Comparison of ENCODE assay signal across 8 cellular contexts in the genomic region with DNA sequence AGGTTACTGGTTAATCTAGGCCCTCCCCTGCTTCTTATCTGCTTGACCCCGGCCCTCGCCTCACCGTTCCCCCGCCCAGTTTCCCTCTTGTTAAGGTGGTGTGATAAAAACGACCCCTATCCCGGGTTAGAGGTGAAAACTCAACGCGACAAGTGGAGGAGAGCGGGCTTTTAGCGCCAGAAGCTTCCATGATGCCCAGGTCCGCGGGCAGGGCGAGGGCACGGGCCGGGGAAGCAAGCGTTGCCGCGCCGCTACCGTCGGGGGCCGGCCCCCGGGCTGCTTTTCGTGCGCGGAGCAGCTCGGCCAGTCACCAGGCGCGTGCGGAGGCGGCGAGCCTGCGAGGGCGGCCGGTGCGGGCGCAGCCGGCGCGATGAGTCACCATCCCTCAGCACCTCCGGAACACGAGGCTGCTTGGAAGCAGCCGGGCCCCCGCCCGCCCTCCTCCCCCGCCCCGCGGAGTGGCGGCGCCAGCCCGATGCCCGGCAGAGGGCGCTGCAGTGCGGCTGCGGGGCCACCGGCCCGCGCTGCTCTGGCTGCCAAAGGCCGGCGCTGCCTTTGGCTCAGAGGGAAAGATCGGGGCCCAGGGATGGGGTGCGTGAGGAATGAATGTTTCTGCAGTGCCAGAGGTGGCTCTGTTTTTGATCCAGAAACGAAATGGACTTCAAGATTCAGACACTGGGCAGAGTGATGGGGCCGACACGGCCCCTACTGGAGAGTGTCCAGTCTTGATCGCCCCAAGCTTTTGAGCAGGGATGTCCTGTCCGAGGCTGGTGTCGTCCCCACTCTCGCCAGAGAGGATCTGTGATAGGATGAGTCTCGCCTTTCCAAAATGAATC.
DNase-seq lines count a peak whose midpoint lies in the region; ATAC-seq and TF ChIP-seq lines count a peak whose summit lies in the region.

No MANE protein-coding gene starts in this region.

- no peaks in the 10 kb centered on the region for H3K9me3 Mint-ChIP-seq in T-helper 2 cell treated with Interferon-gamma antibody and Interleukin-4, amounts not matched to agents 5 μg/mL and 100 μg/mL, for 36 hours

- H3K4me3 Mint-ChIP-seq in T-helper 2 cell treated with Interferon-gamma antibody and Interleukin-4, amounts not matched to agents 5 μg/mL and 100 μg/mL, for 36 hours, result no peak overlapping the region

- no peaks in the 10 kb centered on the region for H3K36me3 Mint-ChIP-seq in T-helper 2 cell treated with Interferon-gamma antibody and Interleukin-4, amounts not matched to agents 5 μg/mL and 100 μg/mL, for 36 hours (ENCODE audit: low read depth)

- H3K79me2 ChIP-seq in Loucy (ENCODE audit: insufficient read depth, low read length), result no peaks in the 10 kb centered on the region

- intact Hi-C loops in aorta (cut with DNase I), result loop anchor here (1.0 to 2.0 kb wide), 2 partner anchors 106 to 108 kb away; no protein-coding TSS in a partner anchor

- ATAC-seq in GM21619 (IDR thresholded peaks at IDR 0.05; ENCODE audit: unreplicated experiment) (peak; percentile 61), aorta (ENCODE audit: low FRiP score) (peak; percentile 94)

- H3K4me3 ChIP-seq in Loucy (ENCODE audit: low read length, poor library complexity, severe bottlenecking) (peak overlapping the region; percentile 57), right atrium auricular region (peak overlapping the region in 1 of 2 donors; percentile 32), aorta (ENCODE audit: low read length in 2 of 2) (no peak overlapping the region)

- H2AFZ ChIP-seq in Loucy (ENCODE audit: low read length), result peak overlapping the region; percentile 75

- H3K27me3 ChIP-seq in Loucy (ENCODE audit: insufficient read depth, low read length, poor library complexity, severe bottlenecking) (no peaks in the 10 kb centered on the region), right atrium auricular region (no peaks in the 10 kb centered on the region), aorta (ENCODE audit: control insufficient read depth in 1 of 2, insufficient read depth in 2 of 2, low read length in 1 of 2) (no peaks in the 10 kb centered on the region)

- H3K27ac ChIP-seq in angular gyrus (ENCODE audit: low read depth, low read length) (peak overlapping the region; percentile 48), right atrium auricular region (peak overlapping the region; percentile 48), aorta (ENCODE audit: low read depth in 1 of 2, low read length in 2 of 2) (no peak overlapping the region)

- no peaks in the 10 kb centered on the region for H4K20me1 ChIP-seq in Loucy (ENCODE audit: insufficient read depth, low read length, poor library complexity, severe bottlenecking)

- peaks cover 9% of the 10 kb centered on the region for H3K4me1 Mint-ChIP-seq in T-helper 2 cell treated with Interferon-gamma antibody and Interleukin-4, amounts not matched to agents 5 μg/mL and 100 μg/mL, for 36 hours (ENCODE audit: low read depth)

- peak overlapping the region; percentile 39 for H3K9ac ChIP-seq in Loucy (ENCODE audit: low read depth, low read length, poor library complexity, severe bottlenecking)

- WGBS in aorta, 2 donors, result 6 to 20% methylated on average over 56 to 70 of the region's 70 CpGs

- H3K9me2 ChIP-seq in Loucy (replicated peaks; ENCODE audit: low read depth, low read length), result no peaks in the 10 kb centered on the region

- peak; percentile 96 for DNase-seq in DMS53 (lab: John Stamatoyannopoulos, UW)
- DNase-seq in T-helper 2 cell treated with Interferon-gamma antibody and Interleukin-4, amounts not matched to agents 5 μg/mL and 100 μg/mL, for 36 hours (ENCODE audit: low spot score), result peak; percentile 81
- DNase-seq in right atrium auricular region (ENCODE audit: low spot score), result peak; percentile 89
- DNase-seq in renal cortical epithelial cell (ENCODE audit: low read depth), result peak; percentile 72
- peak; percentile 91 to 95 for DNase-seq in aorta

- peaks cover 45% of the 10 kb centered on the region for H3K27me3 Mint-ChIP-seq in T-helper 2 cell treated with Interferon-gamma antibody and Interleukin-4, amounts not matched to agents 5 μg/mL and 100 μg/mL, for 36 hours (ENCODE audit: low read depth)

- no peaks in the 10 kb centered on the region for H3K36me3 ChIP-seq in Loucy (ENCODE audit: insufficient read depth, low read length)
- H3K36me3 ChIP-seq in right atrium auricular region, result no peaks in the 10 kb centered on the region
- H3K36me3 ChIP-seq in aorta (ENCODE audit: control insufficient read depth in 1 of 2, insufficient read depth in 2 of 2, low read length in 1 of 2), result no peaks in the 10 kb centered on the region

- H3K4me2 ChIP-seq in Loucy (ENCODE audit: low read depth, low read length, poor library complexity, severe bottlenecking), result peak overlapping the region; percentile 75

- H3K4me1 ChIP-seq in Loucy (ENCODE audit: insufficient read depth, low read length, poor library complexity, severe bottlenecking), result peaks cover 26% of the 10 kb centered on the region
- H3K4me1 ChIP-seq in right atrium auricular region, result no peaks in the 10 kb centered on the region
- no peaks in the 10 kb centered on the region for H3K4me1 ChIP-seq in aorta (ENCODE audit: control insufficient read depth in 1 of 2, insufficient read depth in 2 of 2, low read length in 2 of 2)

- H3K9me3 ChIP-seq in Loucy (ENCODE audit: insufficient read depth, low read depth, low read length), result no peaks in the 10 kb centered on the region
- H3K9me3 ChIP-seq in right atrium auricular region, result no peaks in the 10 kb centered on the region
- H3K9me3 ChIP-seq in aorta (ENCODE audit: control insufficient read depth, low read length), result no peaks in the 10 kb centered on the region

- TF ChIP-seq CTCF in Loucy (conservative IDR thresholded peaks at IDR 0.05; ENCODE audit: low read length) (peak; percentile 58), right atrium auricular region (IDR thresholded peaks at IDR 0.05) (peak; percentile 87 to 90)

- H3K27ac Mint-ChIP-seq in T-helper 2 cell treated with Interferon-gamma antibody and Interleukin-4, amounts not matched to agents 5 μg/mL and 100 μg/mL, for 36 hours, result no peak overlapping the region

- no peaks in the 10 kb centered on the region for H3F3A ChIP-seq in Loucy (ENCODE audit: low read depth)

Comparison
In these comparisons a context has a peak if more than half of its experiments do, and no peak if none do; other contexts are left out.
1. H3K27ac ChIP-seq: peak in angular gyrus (single experiment) and right atrium auricular region (2 of 2); none in aorta (0 of 2).
2. Peak in every context shown above with its lines, with median percentiles within 50 percentile points of each other: DNase-seq.